Comparison of ENCODE assay signal across 15 cellular contexts in genomic region chr1:25765910-25766645, GRCh38. TPM values are rescaled to one million over a fixed set of nuclear protein-coding genes. Genes with fewer than 3 reads are reported as not detected.
DNase-seq lines count a peak whose midpoint lies in the region; ATAC-seq, FAIRE-seq and TF ChIP-seq lines count a peak whose summit lies in the region.
"Had no signal": no experiment of that assay in that cellular context is flagged by ENCODE, and none has a peak within 500 bp of the region (broad histone marks: within the 10 kb centered on the region; RNA-seq: fewer than 3 reads in every experiment).

No MANE protein-coding gene starts in this region.

- FAIRE-seq in pancreas (lab: Jason Lieb, UNC) (no peak), small intestine (lab: Jason Lieb, UNC) (no peak)

- intact Hi-C loops in pancreas (cut with DNase I) = no loop called here

- H3K9me3 ChIP-seq in WERI-Rb-1 (ENCODE audit: severe bottlenecking) = no peaks in the 10 kb centered on the region
- no peaks in the 10 kb centered on the region for H3K9me3 ChIP-seq in pancreas
- no peaks in the 10 kb centered on the region for H3K9me3 ChIP-seq in small intestine (ENCODE audit: control insufficient read depth, low read depth)
- H3K9me3 ChIP-seq: upper lobe of left lung had no signal

- TF ChIP-seq CTCF in WERI-Rb-1 (IDR thresholded peaks at IDR 0.05; ENCODE audit: low read depth, low read length) (no peak), pancreas (IDR thresholded peaks at IDR 0.05) (no peak)

- DNase-seq in DMS 273 treated with DMSO at 0.1 percent for 48 hours (lab: John Stamatoyannopoulos, UW) (peak; percentile 92), NCI-H1694 (lab: John Stamatoyannopoulos, UW) (peak; percentile 87), WERI-Rb-1 (peak; percentile 53), pancreas (no peak), small intestine (no peak)
- DNase-seq: activated CD4-positive, alpha-beta T cell treated with anti-CD3 and anti-CD28 coated beads for 4 hours; activated naive CD4-positive, alpha-beta T cell treated with Interleukin-2 at 50 U/mL for 16 hours; dermis blood vessel endothelial cell; mammary epithelial cell; NCI-H187 treated with DMSO at 0.1 percent for 48 hours; SHP77; upper lobe of left lung had no signal

- no peaks in the 10 kb centered on the region for H3K27me3 ChIP-seq in WERI-Rb-1 (ENCODE audit: insufficient read depth, low read depth, severe bottlenecking)
- H3K27me3 ChIP-seq in pancreas = no peaks in the 10 kb centered on the region
- no peaks in the 10 kb centered on the region for H3K27me3 ChIP-seq in small intestine (ENCODE audit: control insufficient read depth in 2 of 2, insufficient read depth in 2 of 2, low read length in 2 of 2)
- H3K27me3 ChIP-seq: upper lobe of left lung had no signal

- H3K4me3 ChIP-seq in WERI-Rb-1 (ENCODE audit: low read depth, low read length) (no peak overlapping the region), pancreas (no peak overlapping the region), small intestine (ENCODE audit: low read depth in 1 of 2, low read length in 2 of 2) (no peak overlapping the region)
- H3K4me3 ChIP-seq: GM12878, upper lobe of left lung had no signal

- H3K36me3 ChIP-seq in WERI-Rb-1 (no peaks in the 10 kb centered on the region), pancreas (no peaks in the 10 kb centered on the region), small intestine (ENCODE audit: control insufficient read depth in 2 of 2, insufficient read depth in 2 of 2, low read length in 2 of 2) (no peaks in the 10 kb centered on the region)

- 48 to 54% methylated on average over 16 of the region's 16 CpGs for WGBS in pancreas, 2 donors
- 69 to 77% (median 72%) methylated on average over 16 of the region's 16 CpGs for WGBS in small intestine, 3 donors

- H3K27ac ChIP-seq in WERI-Rb-1 (peak overlapping the region; percentile 51), pancreas (no peak overlapping the region), small intestine (ENCODE audit: low read depth in 1 of 2, low read length in 1 of 2) (no peak overlapping the region)
- H3K27ac ChIP-seq: upper lobe of left lung had no signal

- H3K4me1 ChIP-seq in pancreas = peaks cover 13 to 15% (median 15%) of the 10 kb centered on the region in 3 donors
- no peaks in the 10 kb centered on the region for H3K4me1 ChIP-seq in small intestine (ENCODE audit: control insufficient read depth in 2 of 2, insufficient read depth in 1 of 2, low read depth in 1 of 2, low read length in 1 of 2)

- ATAC-seq in pancreas (peak in 3 of 4 donors; percentile 5 to 10 (median 7)), GM19467 (IDR thresholded peaks at IDR 0.05; ENCODE audit: unreplicated experiment) (no peak), GM21528 (IDR thresholded peaks at IDR 0.05; ENCODE audit: low FRiP score, unreplicated experiment) (no peak)

RNA-seq across cellular contexts. Expression of gene SELENON, which starts 33.9 kb away (rescaled TPM):
- total RNA-seq in pancreas = 10 to 100 TPM; 27.8 to 48.3 (median 39.5) TPM
- 10 to 100 TPM; 29.8 to 39.3 TPM for polyA plus RNA-seq in pancreas
- 10 to 100 TPM in 1 of 3 donors, 1 to 10 TPM in 2; 4.7 to 39.2 (median 5.1) TPM for polyA plus RNA-seq in small intestine

RNA-seq across cellular contexts. Expression of gene MTFR1L, which starts 53.7 kb away (rescaled TPM):
- total RNA-seq in pancreas = 10 to 100 TPM; 24.0 to 36.0 (median 26.3) TPM
- polyA plus RNA-seq in pancreas (10 to 100 TPM; 38.9 to 59.6 TPM), small intestine (100 to 1,000 TPM in 1 of 3 donors, 10 to 100 TPM in 2; 37.7 to 181 (median 96.2) TPM)

Comparison
In these comparisons a context has a peak if more than half of its experiments do, and no peak if none do; other contexts are left out.
1. DNase-seq: peak in DMS 273 treated with DMSO at 0.1 percent for 48 hours (single experiment), NCI-H1694 (single experiment) and WERI-Rb-1 (single experiment); none in pancreas (0 of 6) and small intestine (single experiment).
2. ATAC-seq: peak in pancreas (3 of 4); none in GM19467 (single experiment) and GM21528 (single experiment).